8 cellular contexts compared by ENCODE assay signal in the genomic region with DNA sequence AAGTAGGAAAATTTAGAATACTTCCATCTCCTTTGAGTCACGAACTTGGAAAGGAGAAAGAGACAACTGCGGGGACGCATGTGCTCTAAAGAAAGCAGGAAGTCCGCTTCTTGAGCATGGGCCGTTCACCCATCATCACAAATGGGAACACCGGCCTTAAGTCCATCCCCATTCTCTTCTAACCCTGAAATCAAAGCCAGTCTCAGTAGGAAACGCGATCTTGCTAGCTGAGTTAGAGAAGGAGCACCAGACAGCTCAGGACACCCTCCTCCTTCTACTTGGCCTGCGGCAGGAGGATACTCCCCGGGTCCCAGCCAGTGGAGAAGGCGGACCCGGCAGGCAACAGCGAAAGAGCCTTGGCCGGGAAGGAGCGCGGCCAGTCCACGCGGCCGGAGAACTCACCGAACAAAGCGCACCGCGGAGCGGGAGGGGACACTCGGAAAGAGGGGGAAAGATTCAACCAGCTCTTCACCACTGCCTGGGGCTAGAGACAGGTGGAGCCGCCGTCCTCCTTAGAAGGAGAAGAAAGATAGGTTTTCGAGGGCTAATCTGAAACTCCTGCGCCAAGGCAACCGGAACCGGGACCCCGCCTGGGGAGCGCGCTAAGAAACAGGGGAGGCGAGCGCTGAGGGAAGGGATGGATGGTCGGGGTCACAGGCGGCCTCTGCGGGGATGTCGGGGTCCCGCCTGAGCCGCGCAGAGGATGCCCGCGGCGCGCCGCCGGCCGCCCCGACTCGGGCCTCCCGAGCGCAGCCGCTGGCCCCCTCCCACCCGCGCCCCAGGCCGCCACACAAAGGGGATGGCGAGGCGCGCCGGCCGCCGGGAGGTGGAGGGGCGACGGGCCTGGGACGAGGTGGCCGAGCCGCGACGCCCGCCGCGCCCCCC. TPM values are rescaled to one million over a fixed set of nuclear protein-coding genes. Genes with fewer than 3 reads are reported as not detected.
A peak's percentile ranks its signal among the peaks of the same experiment; 100 is the strongest.
DNase-seq lines count a peak whose midpoint lies in the region; ATAC-seq and TF ChIP-seq lines count a peak whose summit lies in the region.

No MANE protein-coding gene starts in this region.

- DNase-seq in COLO829 (ENCODE audit: low spot score) (peak; percentile 49), RPMI8226 (peak; percentile 55), glutamatergic neuron (peak; percentile 73), osteocyte (ENCODE audit: extremely low spot score, unreplicated experiment) (peak; percentile 88), ureter (ENCODE audit: low spot score) (peak; percentile 56)
- peak; percentile 37 for DNase-seq in activated naive CD4-positive, alpha-beta T cell treated with anti-CD3 and anti-CD28 coated beads for 36 hours

- H3K4me3 Mint-ChIP-seq in activated naive CD4-positive, alpha-beta T cell treated with anti-CD3 and anti-CD28 coated beads for 36 hours: peak overlapping the region; percentile 98
- H3K4me3 Mint-ChIP-seq in glutamatergic neuron (ENCODE audit: unreplicated experiment): peak overlapping the region; percentile 98
- peak overlapping the region; percentile 99 for H3K4me3 Mint-ChIP-seq in osteocyte (ENCODE audit: unreplicated experiment)

- H3K4me1 Mint-ChIP-seq in activated naive CD4-positive, alpha-beta T cell treated with anti-CD3 and anti-CD28 coated beads for 36 hours (ENCODE audit: low read depth): peaks cover 36% of the 10 kb centered on the region
- H3K4me1 Mint-ChIP-seq in glutamatergic neuron (ENCODE audit: low read depth, unreplicated experiment) (peaks cover 5% of the 10 kb centered on the region), osteocyte (ENCODE audit: unreplicated experiment) (peaks cover 40% of the 10 kb centered on the region)

- H3K36me3 Mint-ChIP-seq in activated naive CD4-positive, alpha-beta T cell treated with anti-CD3 and anti-CD28 coated beads for 36 hours (ENCODE audit: low read depth): peaks cover 12% of the 10 kb centered on the region
- H3K36me3 Mint-ChIP-seq in glutamatergic neuron (ENCODE audit: unreplicated experiment) (no peaks in the 10 kb centered on the region), osteocyte (ENCODE audit: unreplicated experiment) (peaks cover 4% of the 10 kb centered on the region)

- H3K27ac Mint-ChIP-seq in activated naive CD4-positive, alpha-beta T cell treated with anti-CD3 and anti-CD28 coated beads for 36 hours: peak overlapping the region; percentile 91
- H3K27ac Mint-ChIP-seq in glutamatergic neuron (ENCODE audit: unreplicated experiment) (peak overlapping the region; percentile 95), osteocyte (ENCODE audit: unreplicated experiment) (peak overlapping the region; percentile 98)

- CTCF ChIA-PET in activated naive CD4-positive, alpha-beta T cell treated with anti-CD3 and anti-CD28 coated beads for 36 hours (lab: Charles Lee): interaction anchor here (0.6 kb wide), 1 partner anchor 37 kb away, joined by 3 read pairs; no protein-coding TSS in a partner anchor

- TF ChIP-seq CTCF in glutamatergic neuron (IDR thresholded peaks at IDR 0.05; ENCODE audit: partially characterized antibody, unreplicated experiment): no peak
- TF ChIP-seq CTCF in osteocyte (IDR thresholded peaks at IDR 0.05): no peak

- no peaks in the 10 kb centered on the region for H3K9me3 Mint-ChIP-seq in activated naive CD4-positive, alpha-beta T cell treated with anti-CD3 and anti-CD28 coated beads for 36 hours
- peaks cover 9% of the 10 kb centered on the region for H3K9me3 Mint-ChIP-seq in glutamatergic neuron (ENCODE audit: unreplicated experiment)
- H3K9me3 Mint-ChIP-seq in osteocyte (ENCODE audit: unreplicated experiment): no peaks in the 10 kb centered on the region

- H3K27me3 Mint-ChIP-seq in activated naive CD4-positive, alpha-beta T cell treated with anti-CD3 and anti-CD28 coated beads for 36 hours (ENCODE audit: low read depth): no peaks in the 10 kb centered on the region
- peaks cover 12% of the 10 kb centered on the region for H3K27me3 Mint-ChIP-seq in glutamatergic neuron (ENCODE audit: unreplicated experiment)
- H3K27me3 Mint-ChIP-seq in osteocyte (ENCODE audit: unreplicated experiment): no peaks in the 10 kb centered on the region

- intact Hi-C loops in activated naive CD4-positive, alpha-beta T cell treated with anti-CD3 and anti-CD28 coated beads for 36 hours (cut with micrococcal nuclease): loop anchor here (1.0 to 10.0 kb wide), 13 partner anchors 29 to 1819 kb away; a partner anchor contains a TSS

- ATAC-seq in GM19328 (IDR thresholded peaks at IDR 0.05; ENCODE audit: unreplicated experiment): peak; percentile 10
- ATAC-seq in HG03439 (IDR thresholded peaks at IDR 0.05; ENCODE audit: unreplicated experiment): peak; percentile 23

RNA-seq across cellular contexts. Expression of a gene that starts 0.8 kb away (rescaled TPM):
- total RNA-seq in activated naive CD4-positive, alpha-beta T cell treated with anti-CD3 and anti-CD28 coated beads for 36 hours: 10 to 100 TPM; 37.0 to 39.0 TPM
- total RNA-seq in glutamatergic neuron (ENCODE audit: unreplicated experiment) (67.0 TPM), osteocyte (78.8 and 83.7 TPM in 2 replicates), ureter (45.1 TPM)

Comparison
In these comparisons a context has a peak if more than half of its experiments do, and no peak if none do; other contexts are left out.
1. Peak in every context shown above with its lines: DNase-seq and ATAC-seq.
2. DNase-seq: peak in every context shown above with its lines; median percentile 88 in osteocyte; 73 in glutamatergic neuron; 56 in ureter; 55 in RPMI8226; 49 in COLO829; 37 in activated naive CD4-positive, alpha-beta T cell treated with anti-CD3 and anti-CD28 coated beads for 36 hours.